ENCODE assay signal across 2 cellular contexts in the genomic region with DNA sequence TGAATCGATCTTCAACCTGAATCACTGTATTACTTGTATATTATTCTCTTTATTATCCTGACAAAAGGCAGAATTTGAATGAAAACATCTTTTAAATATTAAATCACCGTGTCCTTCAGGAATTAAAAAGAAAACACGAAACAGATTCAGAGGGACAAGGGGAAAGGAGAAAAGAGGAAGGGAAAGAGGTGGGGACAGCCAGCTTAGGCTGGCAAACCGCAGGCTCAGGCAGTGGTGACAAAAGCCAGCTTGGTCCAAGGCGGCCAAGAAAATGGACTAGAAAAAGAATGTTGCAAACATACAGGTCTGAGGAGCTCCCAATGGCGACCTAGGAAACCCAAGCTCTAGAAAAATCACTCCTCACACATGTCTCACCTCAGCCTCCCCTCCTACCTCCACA.
TF ChIP-seq lines count a peak whose summit lies in the region.

No MANE protein-coding gene starts in this region.

TF ChIP-seq in GM23338, 12 proteins besides CTCF, POLR2A, EP300 and RAD21:
- TF ChIP-seq JUNB (IDR thresholded peaks at IDR 0.05; ENCODE audit: unreplicated experiment) (no peak), EZH2 (IDR thresholded peaks at IDR 0.05; ENCODE audit: low read depth, unreplicated experiment) (no peak), ZNF114 (CRISPR knock-in tag; IDR thresholded peaks at IDR 0.05) (no peak), NANOG (IDR thresholded peaks at IDR 0.05; ENCODE audit: borderline replicate concordance) (no peak), EZH2phosphoT487 (IDR thresholded peaks at IDR 0.05; ENCODE audit: unreplicated experiment) (no peak), ZNF331 (CRISPR knock-in tag; IDR thresholded peaks at IDR 0.05; ENCODE audit: low read depth) (no peak)
- TF ChIP-seq, protein P1, sequence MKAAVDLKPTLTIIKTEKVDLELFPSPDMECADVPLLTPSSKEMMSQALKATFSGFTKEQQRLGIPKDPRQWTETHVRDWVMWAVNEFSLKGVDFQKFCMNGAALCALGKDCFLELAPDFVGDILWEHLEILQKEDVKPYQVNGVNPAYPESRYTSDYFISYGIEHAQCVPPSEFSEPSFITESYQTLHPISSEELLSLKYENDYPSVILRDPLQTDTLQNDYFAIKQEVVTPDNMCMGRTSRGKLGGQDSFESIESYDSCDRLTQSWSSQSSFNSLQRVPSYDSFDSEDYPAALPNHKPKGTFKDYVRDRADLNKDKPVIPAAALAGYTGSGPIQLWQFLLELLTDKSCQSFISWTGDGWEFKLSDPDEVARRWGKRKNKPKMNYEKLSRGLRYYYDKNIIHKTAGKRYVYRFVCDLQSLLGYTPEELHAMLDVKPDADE (IDR thresholded peaks at IDR 0.05), result no peak
TF ChIP-seq in GM23338: peak in this region for 0.

TF ChIP-seq in H1, 55 proteins besides CTCF, POLR2A, EP300 and RAD21:
- TF ChIP-seq CBX5 (IDR thresholded peaks at IDR 0.05; ENCODE audit: low read depth, low read length), result no peak
- TF ChIP-seq KDM1A (IDR thresholded peaks at IDR 0.05; ENCODE audit: borderline replicate concordance, low read length), result no peak
- no peak for TF ChIP-seq TBP (IDR thresholded peaks at IDR 0.05; ENCODE audit: low read depth, low read length)
- TF ChIP-seq MAX (IDR thresholded peaks at IDR 0.05), result no peak
- TF ChIP-seq CHD2 (IDR thresholded peaks at IDR 0.05; ENCODE audit: low read length), result no peak
- TF ChIP-seq CREB1 (IDR thresholded peaks at IDR 0.05), result no peak
- no peak for TF ChIP-seq ASH2L (IDR thresholded peaks at IDR 0.05; ENCODE audit: low read length)
- TF ChIP-seq YY1 (IDR thresholded peaks at IDR 0.05; ENCODE audit: low read depth, low read length), result no peak
- TF ChIP-seq TEAD4 (IDR thresholded peaks at IDR 0.05; ENCODE audit: low read depth, low read length), result no peak
- TF ChIP-seq, protein P2, sequence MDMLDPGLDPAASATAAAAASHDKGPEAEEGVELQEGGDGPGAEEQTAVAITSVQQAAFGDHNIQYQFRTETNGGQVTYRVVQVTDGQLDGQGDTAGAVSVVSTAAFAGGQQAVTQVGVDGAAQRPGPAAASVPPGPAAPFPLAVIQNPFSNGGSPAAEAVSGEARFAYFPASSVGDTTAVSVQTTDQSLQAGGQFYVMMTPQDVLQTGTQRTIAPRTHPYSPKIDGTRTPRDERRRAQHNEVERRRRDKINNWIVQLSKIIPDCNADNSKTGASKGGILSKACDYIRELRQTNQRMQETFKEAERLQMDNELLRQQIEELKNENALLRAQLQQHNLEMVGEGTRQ (IDR thresholded peaks at IDR 0.05; ENCODE audit: low read length), result no peak
- TF ChIP-seq KDM5A (IDR thresholded peaks at IDR 0.05; ENCODE audit: low read length), result no peak
- no peak for TF ChIP-seq NRF1 (IDR thresholded peaks at IDR 0.05; ENCODE audit: low read depth, low read length)
- TF ChIP-seq E2F6 (IDR thresholded peaks at IDR 0.05), result no peak
- TF ChIP-seq RFX5 (IDR thresholded peaks at IDR 0.05; ENCODE audit: borderline replicate concordance, low read depth, low read length), result no peak
- TF ChIP-seq EZH2 (IDR thresholded peaks at IDR 0.05; ENCODE audit: low read depth, low read length, severe bottlenecking), result no peak
- TF ChIP-seq MAFK (IDR thresholded peaks at IDR 0.05; ENCODE audit: low read depth, low read length), result no peak
- TF ChIP-seq GTF2F1 (IDR thresholded peaks at IDR 0.05; ENCODE audit: borderline replicate concordance, low read depth, low read length), result no peak
- TF ChIP-seq BACH1 (IDR thresholded peaks at IDR 0.05; ENCODE audit: low read length), result no peak
- TF ChIP-seq CHD7 (IDR thresholded peaks at IDR 0.05; ENCODE audit: insufficient replicate concordance, low read length), result no peak
